Comparison of ENCODE assay signal across 1 cellular context in the genomic region with DNA sequence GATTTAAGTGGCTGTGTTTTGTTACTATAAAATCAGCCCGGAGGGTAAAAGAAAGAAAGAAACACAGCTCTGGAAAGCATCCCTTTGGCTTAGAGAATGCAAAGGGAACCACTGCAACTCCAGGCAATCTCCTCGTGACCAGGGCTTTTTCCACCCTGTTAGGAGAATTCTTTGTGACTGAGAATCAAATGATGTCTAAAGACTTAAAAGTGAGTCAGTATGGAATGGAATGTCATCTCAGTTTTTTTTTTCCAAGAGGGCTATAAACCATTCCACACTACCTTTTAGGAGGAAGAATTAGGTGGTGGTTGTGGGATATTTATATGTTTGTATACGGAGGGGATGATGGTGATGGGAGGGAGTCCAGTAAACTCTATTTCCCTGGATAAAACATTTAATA.
TF ChIP-seq lines count a peak whose summit lies in the region.

No MANE protein-coding gene starts in this region.

TF ChIP-seq in IMR-90, 13 proteins besides CTCF, POLR2A, EP300 and RAD21 (continued from another document):
- TF ChIP-seq, protein P1, sequence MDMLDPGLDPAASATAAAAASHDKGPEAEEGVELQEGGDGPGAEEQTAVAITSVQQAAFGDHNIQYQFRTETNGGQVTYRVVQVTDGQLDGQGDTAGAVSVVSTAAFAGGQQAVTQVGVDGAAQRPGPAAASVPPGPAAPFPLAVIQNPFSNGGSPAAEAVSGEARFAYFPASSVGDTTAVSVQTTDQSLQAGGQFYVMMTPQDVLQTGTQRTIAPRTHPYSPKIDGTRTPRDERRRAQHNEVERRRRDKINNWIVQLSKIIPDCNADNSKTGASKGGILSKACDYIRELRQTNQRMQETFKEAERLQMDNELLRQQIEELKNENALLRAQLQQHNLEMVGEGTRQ (IDR thresholded peaks at IDR 0.05; ENCODE audit: low read depth, low read length) = peak; percentile 81
TF ChIP-seq in IMR-90: peak in this region for 4.
